34 cellular contexts compared by ENCODE assay signal in genomic region chr3:127974226-127974625, GRCh38. TPM values are rescaled to one million over a fixed set of nuclear protein-coding genes. Genes with fewer than 3 reads are reported as not detected.
"Had no signal": no experiment of that assay in that cellular context is flagged by ENCODE, and none has a peak within 500 bp of the region (broad histone marks: within the 10 kb centered on the region; RNA-seq: fewer than 3 reads in every experiment).

No MANE protein-coding gene starts in this region.

- H3K27ac ChIP-seq: adrenal gland, body of pancreas, brain microvascular endothelial cell, breast epithelium, VCaP had no signal

- H3K4me3 ChIP-seq: adrenal gland, body of pancreas, breast epithelium had no signal

- DNase-seq: activated B cell treated with CpG ODN at 0.5 μM for 24 hours; activated CD4-positive, alpha-beta memory T cell treated with anti-CD3 and anti-CD28 coated beads for 36 hours; activated CD4-positive, alpha-beta T cell treated with anti-CD3 and anti-CD28 coated beads for 48 hours; activated CD4-positive, alpha-beta T cell treated with anti-CD3 and anti-CD28 coated beads, Interleukin-2, amount 50 U/mL, for 1 hour; activated CD4-positive, alpha-beta T cell treated with anti-CD3 and anti-CD28 coated beads, Interleukin-2, amount 50 U/mL, for 4 hours; activated CD4-positive, CD25-positive, alpha-beta regulatory T cell treated with anti-CD3 and anti-CD28 coated beads, Interleukin-2, amount 50 U/mL, for 72 hours; activated CD8-positive, alpha-beta memory T cell treated with anti-CD3 and anti-CD28 coated beads, Interleukin-2, amount 50 U/mL, for 4 hours; activated CD8-positive, alpha-beta T cell treated with anti-CD3 and anti-CD28 coated beads for 36 hours; activated effector memory CD4-positive, alpha-beta T cell treated with anti-CD3 and anti-CD28 coated beads, Interleukin-2, amount 50 U/mL, for 16 hours; activated gamma-delta T cell treated with Interleukin-2 at 50 U/mL for 16 hours; activated naive CD4-positive, alpha-beta T cell; activated naive CD4-positive, alpha-beta T cell treated with anti-CD3 and anti-CD28 coated beads for 36 hours; activated naive CD4-positive, alpha-beta T cell treated with anti-CD3 and anti-CD28 coated beads, Interleukin-2, amount 50 U/mL, for 16 hours; activated naive CD8-positive, alpha-beta T cell treated with anti-CD3 and anti-CD28 coated beads for 36 hours; activated T-cell treated with anti-CD3 and anti-CD28 coated beads for 4 hours; activated T-cell treated with anti-CD3 and anti-CD28 coated beads, Interleukin-2, amount 50 U/mL, for 1 hour; activated T-cell treated with anti-CD3 and anti-CD28 coated beads, Interleukin-2, amount 50 U/mL, for 4 hours; activated T-cell treated with anti-CD3 and anti-CD28 coated beads, Interleukin-2, amount 50 U/mL, for 72 hours; adrenal gland; amniotic stem cell; aorta; body of pancreas; brain microvascular endothelial cell; central memory CD4-positive, alpha-beta T cell; T-helper 1 cell; T-helper 2 cell; T-helper 9 cell had no signal

- H3K27me3 ChIP-seq: adrenal gland, body of pancreas, brain microvascular endothelial cell, breast epithelium had no signal

- H3K4me1 ChIP-seq: adrenal gland, body of pancreas, breast epithelium had no signal

- ATAC-seq: activated CD8-positive, alpha-beta T cell treated with anti-CD3 and anti-CD28 coated beads for 36 hours; activated naive CD4-positive, alpha-beta T cell treated with anti-CD3 and anti-CD28 coated beads, Interleukin-2, amount 50 U/mL, for 72 hours; activated T-cell treated with anti-CD3 and anti-CD28 coated beads, Interleukin-2, amount 50 U/mL, for 4 hours; activated T-cell treated with anti-CD3 and anti-CD28 coated beads, Interleukin-2, amount 50 U/mL, for 72 hours; activated T-helper 17 cell treated with anti-CD3 and anti-CD28 coated beads, Interleukin-2, amount 50 U/mL, for 72 hours; body of pancreas had no signal

- H3K9me3 ChIP-seq: adrenal gland, body of pancreas, breast epithelium had no signal

- H3K36me3 ChIP-seq: adrenal gland, brain microvascular endothelial cell, breast epithelium had no signal

RNA-seq across cellular contexts. Expression of gene KBTBD12, which starts 59.2 kb away (rescaled TPM):
- total RNA-seq: activated CD4-positive, alpha-beta memory T cell treated with anti-CD3 and anti-CD28 coated beads for 36 hours; activated CD8-positive, alpha-beta memory T cell treated with anti-CD3 and anti-CD28 coated beads for 36 hours; activated CD8-positive, alpha-beta T cell treated with anti-CD3 and anti-CD28 coated beads for 36 hours; activated naive CD4-positive, alpha-beta T cell treated with anti-CD3 and anti-CD28 coated beads for 36 hours; activated naive CD4-positive, alpha-beta T cell treated with anti-CD3 and anti-CD28 coated beads, Interleukin-2, amount 50 U/mL, for 72 hours; activated naive CD8-positive, alpha-beta T cell treated with anti-CD3 and anti-CD28 coated beads for 36 hours; activated T-cell treated with anti-CD3 and anti-CD28 coated beads, Interleukin-2, amount 50 U/mL, for 72 hours; activated T-helper 1 cell treated with anti-CD3 and anti-CD28 coated beads, Interleukin-12 subunit alpha, Interleukin-12 subunit beta, Interleukin-2, Interleukin-4 antibody, amounts not matched to agents 30 ng/mL and 10 ng/mL and 1 ng/mL, durations not matched to agents 14 hours and 24 hours and 36 hours; activated T-helper 17 cell treated with anti-CD3 and anti-CD28 coated beads, Interleukin-2, amount 50 U/mL, for 72 hours; astrocyte had no signal
